Comparison of ENCODE assay signal across 8 cellular contexts in the genomic region with DNA sequence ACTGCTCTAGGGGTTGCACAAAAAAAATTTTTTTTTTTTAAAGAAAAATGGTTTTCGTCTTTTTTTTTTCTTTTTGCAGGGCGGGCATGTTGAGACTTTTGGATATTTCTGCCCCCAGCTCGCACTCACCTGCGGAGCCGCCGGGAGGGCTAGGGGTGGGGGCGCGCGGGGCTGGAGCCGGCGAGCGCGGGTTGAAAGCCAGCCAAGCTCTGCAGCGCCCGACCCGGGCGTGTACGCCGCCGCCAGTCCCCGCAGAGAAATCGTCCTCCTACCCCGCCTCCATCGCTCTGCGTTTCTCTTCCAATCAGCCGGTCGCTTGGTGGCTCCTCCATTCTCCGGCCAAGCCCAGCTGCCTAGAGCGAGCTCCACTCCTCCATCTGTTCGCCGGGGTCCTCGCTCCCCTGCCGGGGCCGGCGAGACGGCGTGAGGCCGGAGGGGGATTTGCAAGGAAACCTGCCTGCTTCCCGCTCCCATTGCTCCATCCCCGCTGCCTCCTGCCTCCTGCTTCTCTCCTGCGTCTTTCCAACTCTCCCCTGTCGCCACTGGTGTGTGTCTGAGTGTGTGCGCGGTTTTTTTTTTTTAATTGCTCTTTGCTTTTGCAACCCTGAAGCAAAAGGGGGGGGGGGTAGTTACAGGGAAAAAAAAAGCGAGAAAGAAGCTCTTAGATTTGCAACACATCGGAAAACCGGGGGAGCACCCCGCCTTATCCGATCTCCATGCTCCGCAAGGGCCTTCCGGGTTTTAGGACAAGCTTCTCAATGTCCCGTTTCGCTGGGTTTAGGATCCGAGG. TPM values are rescaled to one million over a fixed set of nuclear protein-coding genes. Genes with fewer than 3 reads are reported as not detected.
DNase-seq lines count a peak whose midpoint lies in the region; ATAC-seq and TF ChIP-seq lines count a peak whose summit lies in the region.

No MANE protein-coding gene starts in this region.

- peak overlapping the region; percentile 88 for H3K4me3 Mint-ChIP-seq in osteocyte (ENCODE audit: unreplicated experiment)

- H3K4me3 ChIP-seq in GM06990 (replicated peaks; ENCODE audit: low read depth, low read length) (peak overlapping the region; percentile 92), adipocyte (ENCODE audit: low read length) (peak overlapping the region; percentile 90), cardiac muscle cell (peak overlapping the region; percentile 100)

- H3K36me3 Mint-ChIP-seq in osteocyte (ENCODE audit: unreplicated experiment), result peaks cover 2% of the 10 kb centered on the region

- ATAC-seq in GM21423 (IDR thresholded peaks at IDR 0.05; ENCODE audit: unreplicated experiment) (no peak), HG02678 (IDR thresholded peaks at IDR 0.05; ENCODE audit: unreplicated experiment) (no peak)

- H3K27me3 ChIP-seq in GM06990 (replicated peaks; ENCODE audit: control insufficient read depth, insufficient read depth, low read length), result no peaks in the 10 kb centered on the region
- H3K27me3 ChIP-seq in adipocyte (replicated peaks; ENCODE audit: control insufficient read depth, insufficient read depth, low read length), result no peaks in the 10 kb centered on the region
- no peaks in the 10 kb centered on the region for H3K27me3 ChIP-seq in cardiac muscle cell

- TF ChIP-seq CTCF in GM06990 (IDR thresholded peaks at IDR 0.05; ENCODE audit: insufficient read depth, low read length, poor library complexity, severe bottlenecking) (peak; percentile 1), cardiac muscle cell (IDR thresholded peaks at IDR 0.05; ENCODE audit: low read depth, low read length) (peak; percentile 9), osteocyte (IDR thresholded peaks at IDR 0.05) (no peak)

- H3K4me1 Mint-ChIP-seq in osteocyte (ENCODE audit: unreplicated experiment), result peaks cover 30% of the 10 kb centered on the region

- no peaks in the 10 kb centered on the region for H3K9me3 Mint-ChIP-seq in osteocyte (ENCODE audit: unreplicated experiment)

- peak overlapping the region; percentile 98 for H3K27ac ChIP-seq in cardiac muscle cell

- H3K9ac ChIP-seq in adipocyte (ENCODE audit: low read length), result peak overlapping the region; percentile 97

- H3K36me3 ChIP-seq in GM06990 (ENCODE audit: control insufficient read depth, insufficient read depth, low read length), result no peaks in the 10 kb centered on the region
- peaks cover 9% of the 10 kb centered on the region for H3K36me3 ChIP-seq in adipocyte (ENCODE audit: control insufficient read depth, insufficient read depth, low read length, severe bottlenecking)
- peaks cover 7% of the 10 kb centered on the region for H3K36me3 ChIP-seq in cardiac muscle cell

- H3K27ac Mint-ChIP-seq in osteocyte (ENCODE audit: unreplicated experiment), result peak overlapping the region; percentile 97

- H3K27me3 Mint-ChIP-seq in osteocyte (ENCODE audit: unreplicated experiment), result no peaks in the 10 kb centered on the region

- H3K4me1 ChIP-seq in adipocyte (ENCODE audit: control insufficient read depth, insufficient read depth, low read length) (peaks cover 44% of the 10 kb centered on the region), cardiac muscle cell (ENCODE audit: low read depth) (peaks cover 16% of the 10 kb centered on the region)

- H3K9me3 ChIP-seq in adipocyte (ENCODE audit: control insufficient read depth, low read length), result no peaks in the 10 kb centered on the region
- H3K9me3 ChIP-seq in cardiac muscle cell (ENCODE audit: low read depth), result no peaks in the 10 kb centered on the region

- peak; percentile 79 for DNase-seq in GM06990 (ENCODE audit: extremely low read depth, insufficient read length)
- DNase-seq in NCI-H1105 treated with DMSO at 0.1 percent for 48 hours (lab: John Stamatoyannopoulos, UW), result peak; percentile 78
- DNase-seq in SKM-1 (lab: John Stamatoyannopoulos, UW; ENCODE audit: unreplicated experiment), result peak; percentile 53
- peak; percentile 94 for DNase-seq in adipocyte (ENCODE audit: low read depth)
- DNase-seq in cardiac muscle cell (ENCODE audit: low read depth in 1 of 2, low spot score in 1 of 2), result peak; percentile 87 to 92
- peak; percentile 90 for DNase-seq in osteocyte (ENCODE audit: extremely low spot score, unreplicated experiment)

RNA-seq across cellular contexts. Expression of a gene that starts 1.8 kb away (rescaled TPM):
- 70.6 and 75.0 TPM in 2 replicates for total RNA-seq in cardiac muscle cell
- 51.1 and 52.1 TPM in 2 replicates for polyA plus RNA-seq in cardiac muscle cell
- 96.9 and 99.0 TPM in 2 replicates for total RNA-seq in osteocyte

RNA-seq across cellular contexts. Expression of a gene that starts 21.6 kb away (rescaled TPM):
- 79.0 and 91.0 TPM in 2 replicates for total RNA-seq in cardiac muscle cell
- 24.7 and 31.4 TPM in 2 replicates for polyA plus RNA-seq in cardiac muscle cell
- 86.2 and 89.0 TPM in 2 replicates for total RNA-seq in osteocyte

RNA-seq across cellular contexts. Expression of a gene that starts 34.5 kb away (rescaled TPM):
- total RNA-seq in cardiac muscle cell (31.3 and 43.9 TPM in 2 replicates), osteocyte (39.3 and 41.3 TPM in 2 replicates)
- polyA plus RNA-seq in cardiac muscle cell, result 40.5 and 50.7 TPM in 2 replicates

RNA-seq across cellular contexts. Expression of a gene that starts 46.7 kb away (rescaled TPM):
- total RNA-seq in cardiac muscle cell, result not detected in 2 replicates
- polyA plus RNA-seq in cardiac muscle cell, result not detected in 2 replicates
- total RNA-seq in osteocyte, result not detected in 2 replicates

RNA-seq across cellular contexts. Expression of a gene that starts 50.8 kb away (rescaled TPM):
- total RNA-seq in cardiac muscle cell (3.1 and 6.4 TPM in 2 replicates), osteocyte (not detected in 2 replicates)
- 5.5 and 6.4 TPM in 2 replicates for polyA plus RNA-seq in cardiac muscle cell
